In the genomic region with DNA sequence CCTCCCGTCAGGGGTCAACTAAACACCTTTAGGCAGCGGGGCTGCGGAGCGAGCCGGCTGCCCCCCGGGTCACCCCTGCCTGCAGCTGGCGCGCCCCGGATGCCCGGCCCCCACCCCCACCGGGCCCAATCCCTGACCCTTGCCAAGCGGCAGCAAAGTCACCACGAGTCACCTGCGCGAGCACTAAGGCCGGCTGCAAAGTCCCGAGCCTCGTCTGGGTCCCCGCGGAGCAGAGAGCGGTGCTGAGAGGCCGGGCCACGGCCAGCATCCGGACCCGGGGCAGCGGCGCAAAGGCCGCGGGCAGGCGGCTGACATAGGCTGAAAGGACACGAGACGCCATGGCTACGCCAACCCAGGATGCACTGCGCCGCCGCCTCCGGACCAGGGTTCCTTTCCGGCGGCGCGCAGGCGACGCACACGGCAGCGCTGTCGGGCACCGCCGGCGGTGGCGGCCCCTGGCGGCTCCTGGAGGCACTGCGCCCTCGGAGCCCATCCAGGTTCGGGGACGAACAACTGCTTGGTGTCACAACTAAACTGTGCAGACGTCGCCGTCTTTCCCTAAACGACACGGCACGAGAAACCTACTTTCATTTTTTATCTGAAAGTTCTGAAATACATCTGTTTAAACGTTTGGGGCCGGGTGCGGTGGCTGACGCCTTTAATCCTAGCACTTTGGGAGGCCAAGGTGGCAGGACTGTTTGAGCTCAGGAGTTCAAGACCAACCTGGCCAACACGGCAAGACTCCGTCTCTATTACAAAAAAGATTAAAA, we compare ENCODE assay signal across 8 cellular contexts. TPM values are rescaled to one million over a fixed set of nuclear protein-coding genes. Genes with fewer than 3 reads are reported as not detected.
A peak's percentile ranks its signal among the peaks of the same experiment; 100 is the strongest.
DNase-seq lines count a peak whose midpoint lies in the region; ATAC-seq and TF ChIP-seq lines count a peak whose summit lies in the region.

Gene NDUFAB1, minus strand, starts transcription at position 366 of the 770 bp plus-strand sequence. Its CDS starts 26 bp downstream, at position 340.

- intact Hi-C loops in cardiac septum (cut with DNase I) (loop anchor here (1.0 to 10.0 kb wide), 3 partner anchors 39 to 81 kb away; partner anchors contain the start of genes DCTN5, EARS2, GGA2 and PALB2), transverse colon (cut with DNase I; ENCODE audit: low total_unique reads) (no loop called here)

- TF ChIP-seq CTCF in GM12874 (IDR thresholded peaks at IDR 0.05; ENCODE audit: insufficient read depth, low read depth, low read length), result peak; percentile 99
- TF ChIP-seq CTCF in transverse colon (IDR thresholded peaks at IDR 0.05), result peak; percentile 95 to 100 (median 100)

- peaks cover 12 to 22% (median 14%) of the 10 kb centered on the region in 4 donors for H3K4me1 ChIP-seq in transverse colon

- peak within 1 kb of the TSS; percentile 69 for H3K27ac Mint-ChIP-seq in activated naive CD8-positive, alpha-beta T cell treated with anti-CD3 and anti-CD28 coated beads, Interleukin-2, amount 50 U/mL, for 24 hours

- in situ Hi-C loops in transverse colon (cut with MboI; ENCODE audit: low pct_ligation_motif_present in 1 of 4, low pct_unique_long_range_greater_than_20kb in 1 of 4, low sequenced_read_pairs in 3 of 4), result no loop called here

- no peaks in the 10 kb centered on the region for H3K9me3 ChIP-seq in transverse colon

- peaks cover 0 to 13% (median 0%) of the 10 kb centered on the region in 4 donors for H3K36me3 ChIP-seq in transverse colon

- peak within 1 kb of the TSS; percentile 85 for H3K4me3 Mint-ChIP-seq in activated naive CD8-positive, alpha-beta T cell treated with anti-CD3 and anti-CD28 coated beads, Interleukin-2, amount 50 U/mL, for 24 hours

- peak within 1 kb of the TSS; percentile 83 to 92 (median 88) for H3K27ac ChIP-seq in transverse colon

- peaks cover 30% of the 10 kb centered on the region for H3K4me1 Mint-ChIP-seq in activated naive CD8-positive, alpha-beta T cell treated with anti-CD3 and anti-CD28 coated beads, Interleukin-2, amount 50 U/mL, for 24 hours

- TF ChIP-seq EP300 in transverse colon (IDR thresholded peaks at IDR 0.05; ENCODE audit: low read depth), result no peak

- H3K27me3 ChIP-seq in transverse colon, result no peaks in the 10 kb centered on the region

- ATAC-seq in HG02642 (IDR thresholded peaks at IDR 0.05; ENCODE audit: poor library complexity, unreplicated experiment), result peak; percentile 94
- ATAC-seq in activated naive CD8-positive, alpha-beta T cell treated with anti-CD3 and anti-CD28 coated beads, Interleukin-2, amount 50 U/mL, for 24 hours, result peak; percentile 95

- H3K4me3 ChIP-seq in transverse colon, result peak within 1 kb of the TSS; percentile 75 to 98 (median 94)

- peaks cover 21% of the 10 kb centered on the region for H3K36me3 Mint-ChIP-seq in activated naive CD8-positive, alpha-beta T cell treated with anti-CD3 and anti-CD28 coated beads, Interleukin-2, amount 50 U/mL, for 24 hours (ENCODE audit: low read depth)

- TF ChIP-seq POLR2A in transverse colon (IDR thresholded peaks at IDR 0.05), result peak; percentile 40

- no peaks in the 10 kb centered on the region for H3K9me3 Mint-ChIP-seq in activated naive CD8-positive, alpha-beta T cell treated with anti-CD3 and anti-CD28 coated beads, Interleukin-2, amount 50 U/mL, for 24 hours

- no peaks in the 10 kb centered on the region for H3K27me3 Mint-ChIP-seq in activated naive CD8-positive, alpha-beta T cell treated with anti-CD3 and anti-CD28 coated beads, Interleukin-2, amount 50 U/mL, for 24 hours

- WGBS in transverse colon (ENCODE audit: low coverage in 1 of 2), 2 donors, result 3 to 13% methylated on average over 4 to 41 of the region's 67 CpGs

- peak; percentile 72 for DNase-seq in NCI-H1105 (lab: John Stamatoyannopoulos, UW)
- DNase-seq in SW480 (ENCODE audit: low spot score), result peak; percentile 77
- peak; percentile 96 for DNase-seq in activated naive CD8-positive, alpha-beta T cell treated with anti-CD3 and anti-CD28 coated beads, Interleukin-2, amount 50 U/mL, for 24 hours
- peak; percentile 96 for DNase-seq in cardiac septum (ENCODE audit: low spot score)
- peak; percentile 81 for DNase-seq in pons (ENCODE audit: low spot score)
- peak; percentile 93 for DNase-seq in transverse colon

RNA-seq across cellular contexts. Expression of gene NDUFAB1, which starts in this region (rescaled TPM):
- 277 TPM for total RNA-seq in cardiac septum
- total RNA-seq in transverse colon, result 100 to 1,000 TPM in 2 of 4 donors, 10 to 100 TPM in 2; 73.3 to 142 (median 108) TPM

Comparison
In these comparisons a context has a peak if more than half of its experiments do, and no peak if none do; other contexts are left out.
1. Peak in every context shown above with its lines: DNase-seq, ATAC-seq, H3K4me3 ChIP-seq and H3K27ac ChIP-seq.